Comparison of ENCODE assay signal across 15 cellular contexts in genomic region chr13:110127986-110128511, GRCh38.
DNase-seq lines count a peak whose midpoint lies in the region; TF ChIP-seq lines count a peak whose summit lies in the region.
"Had no signal": no experiment of that assay in that cellular context is flagged by ENCODE, and none has a peak within 500 bp of the region (broad histone marks: within the 10 kb centered on the region; RNA-seq: fewer than 3 reads in every experiment).

No MANE protein-coding gene starts in this region.

- intact Hi-C loops in sigmoid colon (cut with DNase I), result no loop called here

- H3K4me1 ChIP-seq in sigmoid colon, result peaks cover 0 to 20% (median 17%) of the 10 kb centered on the region in 4 donors

- DNase-seq in ELR (ENCODE audit: low read depth), result peak; percentile 78
- DNase-seq in LHCN-M2 (ENCODE audit: low read depth), result peak; percentile 59
- DNase-seq in dermis microvascular lymphatic vessel endothelial cell (ENCODE audit: low read depth in 2 of 2), result peak; percentile 64 to 67
- DNase-seq in sigmoid colon, result no peak
- no peak for DNase-seq in kidney glomerular epithelial cell (lab: John Stamatoyannopoulos, UW)
- no peak for DNase-seq in AG08396 (ENCODE audit: low spot score)
- DNase-seq in activated T-cell treated with anti-CD3 and anti-CD28 coated beads, Interleukin-2, amount 50 U/mL, for 1 hour, result no peak
- DNase-seq: activated gamma-delta T cell treated with Interleukin-2 at 50 U/mL for 16 hours; Calu3; glutamatergic neuron; naive B cell; NCI-H2081 treated with DMSO at 0.1 percent for 48 hours; retina; stimulated activated naive B cell treated with anti-CD40 and anti-IgM and Interleukin-4, amounts not matched to agents 10 μg/mL and 1 μg/mL and 100 μg/mL, for 72 hours had no signal

- no peaks in the 10 kb centered on the region for H3K36me3 ChIP-seq in sigmoid colon
- H3K36me3 ChIP-seq: vagina had no signal

- no peaks in the 10 kb centered on the region for H3K27me3 ChIP-seq in sigmoid colon
- H3K27me3 ChIP-seq: vagina had no signal

- no peak for TF ChIP-seq POLR2A in sigmoid colon (IDR thresholded peaks at IDR 0.05)

- 65 to 68% methylated on average over 6 of the region's 6 CpGs for WGBS in sigmoid colon, 2 donors

- no peak overlapping the region for H3K4me3 ChIP-seq in sigmoid colon
- H3K4me3 ChIP-seq: vagina had no signal

- TF ChIP-seq CTCF in sigmoid colon (IDR thresholded peaks at IDR 0.05), result no peak

- no peak for TF ChIP-seq EP300 in sigmoid colon (IDR thresholded peaks at IDR 0.05)

- H3K9me3 ChIP-seq in sigmoid colon, result no peaks in the 10 kb centered on the region
- H3K9me3 ChIP-seq: vagina had no signal

- peak overlapping the region in 3 of 4 donors; percentile 76 to 87 (median 79) for H3K27ac ChIP-seq in sigmoid colon

Comparison
In these comparisons a context has a peak if more than half of its experiments do, and no peak if none do; other contexts are left out.
1. DNase-seq: peak in ELR (single experiment), LHCN-M2 (single experiment) and dermis microvascular lymphatic vessel endothelial cell (2 of 2); none in sigmoid colon (single experiment), kidney glomerular epithelial cell (single experiment), AG08396 (single experiment) and activated T-cell treated with anti-CD3 and anti-CD28 coated beads, Interleukin-2, amount 50 U/mL, for 1 hour (single experiment).